Comparison of ENCODE assay signal across 6 cellular contexts in genomic region chr4:167717495-167717894, GRCh38.
"Had no signal": no experiment of that assay in that cellular context is flagged by ENCODE, and none has a peak within 500 bp of the region (broad histone marks: within the 10 kb centered on the region; RNA-seq: fewer than 3 reads in every experiment).

No MANE protein-coding gene starts in this region.

- H3K4me1 Mint-ChIP-seq: GM23338, H9 had no signal

- H3K27ac ChIP-seq: HL-60 had no signal

- H3K4me3 ChIP-seq: GM23338, K562 had no signal

- DNase-seq: H9, HCEC 1CT, IMR-90 had no signal

- ATAC-seq: GM23338, K562 had no signal

- H3K27ac Mint-ChIP-seq: GM23338, H9 had no signal

- H3K4me3 Mint-ChIP-seq: GM23338, H9 had no signal
